In the genomic region with DNA sequence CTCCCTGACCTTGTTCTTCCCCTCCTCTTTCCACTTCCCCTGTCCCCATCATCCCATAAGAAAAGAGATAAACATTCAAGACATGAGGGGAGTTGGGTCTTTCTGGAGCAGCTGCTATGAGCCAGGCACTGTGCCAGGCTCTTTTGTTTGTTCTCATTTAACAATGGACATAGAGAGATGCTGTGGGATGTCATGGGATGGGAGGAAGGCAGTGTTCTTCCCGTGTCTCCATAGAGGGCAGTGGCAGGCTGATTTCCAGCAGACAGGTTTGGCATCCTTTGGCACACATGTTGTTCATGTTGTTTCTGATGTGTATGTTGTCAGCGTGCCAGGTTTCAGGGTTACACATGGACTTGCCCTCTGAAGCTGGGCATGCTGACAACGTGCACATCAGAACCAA, we compare ENCODE assay signal across 18 cellular contexts. TPM values are rescaled to one million over a fixed set of nuclear protein-coding genes. Genes with fewer than 3 reads are reported as not detected.
DNase-seq lines count a peak whose midpoint lies in the region; ATAC-seq and TF ChIP-seq lines count a peak whose summit lies in the region.
"Had no signal": no experiment of that assay in that cellular context is flagged by ENCODE, and none has a peak within 500 bp of the region (broad histone marks: within the 10 kb centered on the region; RNA-seq: fewer than 3 reads in every experiment).

No MANE protein-coding gene starts in this region.

- peaks cover 34% of the 10 kb centered on the region for H3K4me1 ChIP-seq in BE2C
- H3K4me1 ChIP-seq: right lobe of liver had no signal

- H3K36me3 ChIP-seq in BE2C = no peaks in the 10 kb centered on the region
- H3K36me3 ChIP-seq: right lobe of liver had no signal

- no peaks in the 10 kb centered on the region for H3K27me3 ChIP-seq in BE2C
- H3K27me3 ChIP-seq: right lobe of liver had no signal

- TF ChIP-seq CTCF in BE2C (IDR thresholded peaks at IDR 0.05; ENCODE audit: low read depth, low read length) = peak; percentile 45
- no peak for TF ChIP-seq CTCF in LNCaP clone FGC (IDR thresholded peaks at IDR 0.05; ENCODE audit: control insufficient read depth, extremely low read depth, insufficient read depth)

- H3K4me3 ChIP-seq in BE2C (ENCODE audit: low read depth, low read length) (no peak overlapping the region), LNCaP clone FGC (ENCODE audit: low read depth, low read length) (no peak overlapping the region)
- H3K4me3 ChIP-seq: PC-9, right lobe of liver had no signal

- ATAC-seq in GM21381 (IDR thresholded peaks at IDR 0.05; ENCODE audit: unreplicated experiment) = no peak
- no peak for ATAC-seq in HG03378 (IDR thresholded peaks at IDR 0.05; ENCODE audit: unreplicated experiment)
- ATAC-seq: activated CD8-positive, alpha-beta memory T cell treated with anti-CD3 and anti-CD28 coated beads, Interleukin-2, amount 10 ng/mL, durations not matched to agents 7 days and 5 days; activated naive CD8-positive, alpha-beta T cell treated with anti-CD3 and anti-CD28 coated beads, Interleukin-2, amount 50 U/mL, for 24 hours; activated T-helper 17 cell treated with anti-CD3 and anti-CD28 coated beads, Interleukin-2, amount 50 U/mL, for 72 hours; right lobe of liver; stimulated activated naive CD8-positive, alpha-beta T cell treated with anti-CD3 and anti-CD28 coated beads, Interleukin-15, Interleukin-2, amounts not matched to agents 100 U/mL and 50 U/mL, for 24 hours had no signal

- H3K9me3 ChIP-seq in BE2C = no peaks in the 10 kb centered on the region
- H3K9me3 ChIP-seq: right lobe of liver had no signal

- peak; percentile 70 for DNase-seq in BE2C
- DNase-seq in LNCaP clone FGC (ENCODE audit: low read depth) = peak; percentile 32
- peak; percentile 89 for DNase-seq in NCI-H69 (lab: John Stamatoyannopoulos, UW)
- peak; percentile 62 for DNase-seq in inferior parietal cortex (ENCODE audit: extremely low spot score)
- no peak for DNase-seq in iPS-NIHi11 (ENCODE audit: low spot score)
- DNase-seq in 8988T = no peak
- DNase-seq: activated CD8-positive, alpha-beta memory T cell treated with anti-CD3 and anti-CD28 coated beads, Interleukin-2, amount 10 ng/mL, durations not matched to agents 7 days and 5 days; activated naive CD8-positive, alpha-beta T cell treated with anti-CD3 and anti-CD28 coated beads, Interleukin-2, amount 50 U/mL, for 24 hours; GDM1; HFFc6; KG1; occipital lobe; PC-9; right lobe of liver; stimulated activated naive CD8-positive, alpha-beta T cell treated with anti-CD3 and anti-CD28 coated beads, Interleukin-15, Interleukin-2, amounts not matched to agents 100 U/mL and 50 U/mL, for 24 hours had no signal

RNA-seq across cellular contexts. Expression of a gene that starts 44.0 kb away (rescaled TPM):
- polyA plus RNA-seq in BE2C (2012; ENCODE audit: insufficient read depth, insufficient read length, low read depth) = 167 TPM

Comparison
In these comparisons a context has a peak if more than half of its experiments do, and no peak if none do; other contexts are left out.
1. DNase-seq: peak in BE2C (single experiment), LNCaP clone FGC (single experiment), NCI-H69 (single experiment) and inferior parietal cortex (single experiment); none in iPS-NIHi11 (single experiment) and 8988T (single experiment).